Comparison of ENCODE assay signal across 8 cellular contexts in genomic region chr4:107825072-107825789, GRCh38. TPM values are rescaled to one million over a fixed set of nuclear protein-coding genes. Genes with fewer than 3 reads are reported as not detected.
A peak's percentile ranks its signal among the peaks of the same experiment; 100 is the strongest.
DNase-seq lines count a peak whose midpoint lies in the region; ATAC-seq and TF ChIP-seq lines count a peak whose summit lies in the region.

No MANE protein-coding gene starts in this region.

- H3K27ac ChIP-seq in ACC112 (ENCODE audit: low read depth, low read length) (peak overlapping the region; percentile 95), PC-3 (ENCODE audit: low read length) (peak overlapping the region; percentile 79), spleen (peak overlapping the region in 7 of 8 donors; percentile 65 to 91 (median 77)), Karpas-422 (ENCODE audit: low read length) (no peak overlapping the region)

- no peaks in the 10 kb centered on the region for H3F3A ChIP-seq in PC-3 (ENCODE audit: low read length, unreplicated experiment)

- H3K27ac Mint-ChIP-seq in central memory CD8-positive, alpha-beta T cell (ENCODE audit: low read depth), result no peak overlapping the region

- TF ChIP-seq POLR2A in spleen (IDR thresholded peaks at IDR 0.05), result no peak

- H3K27me3 ChIP-seq in ACC112 (ENCODE audit: insufficient read depth, low read length) (no peaks in the 10 kb centered on the region), PC-3 (ENCODE audit: low read length) (no peaks in the 10 kb centered on the region), kidney epithelial cell (ENCODE audit: control insufficient read depth, insufficient read depth, low read length) (no peaks in the 10 kb centered on the region), spleen (replicated peaks in 1 of 7) (peaks cover 0 to 53% (median 14%) of the 10 kb centered on the region in 7 donors), Karpas-422 (ENCODE audit: low read length) (no peaks in the 10 kb centered on the region)

- H3K36me3 Mint-ChIP-seq in central memory CD8-positive, alpha-beta T cell (ENCODE audit: insufficient read depth), result peaks cover 2% of the 10 kb centered on the region

- DNase-seq in PC-3 (peak; percentile 52), kidney epithelial cell (ENCODE audit: low read depth) (peak; percentile 39), spleen (no peak), Karpas-422 (no peak)
- DNase-seq in central memory CD8-positive, alpha-beta T cell (ENCODE audit: low spot score in 2 of 2), result no peak

- peak overlapping the region; percentile 71 for H3K4me3 Mint-ChIP-seq in central memory CD8-positive, alpha-beta T cell

- intact Hi-C loops in PC-3 (cut with micrococcal nuclease), result loop anchor here (2.0 kb wide), 3 partner anchors 38 to 88 kb away; no protein-coding TSS in a partner anchor
- intact Hi-C loops in spleen (cut with DNase I; ENCODE audit: low total_unique reads), result no loop called here

- peak overlapping the region; percentile 77 for H3K9ac ChIP-seq in PC-3 (ENCODE audit: low read length)
- H3K9ac ChIP-seq in Karpas-422 (ENCODE audit: low read length), result no peak overlapping the region

- H3K4me2 ChIP-seq in PC-3 (ENCODE audit: low read length), result peak overlapping the region; percentile 96
- no peak overlapping the region for H3K4me2 ChIP-seq in Karpas-422 (ENCODE audit: low read depth, low read length, poor library complexity, severe bottlenecking)

- H3K9me3 ChIP-seq in PC-3 (ENCODE audit: low read length) (no peaks in the 10 kb centered on the region), spleen (no peaks in the 10 kb centered on the region), Karpas-422 (ENCODE audit: low read length) (no peaks in the 10 kb centered on the region)

- peaks cover 6% of the 10 kb centered on the region; the same call in 1 of the 2 replicates for H3K36me3 ChIP-seq in ACC112 (ENCODE audit: insufficient read depth, low read length)
- H3K36me3 ChIP-seq in PC-3 (ENCODE audit: low read depth, low read length), result 0 out of 2 replicates have a peak, but pooled peaks cover 3% of the 10 kb centered on the region
- no peaks in the 10 kb centered on the region for H3K36me3 ChIP-seq in kidney epithelial cell (ENCODE audit: control insufficient read depth, insufficient read depth, low read length)
- H3K36me3 ChIP-seq in spleen, result no peaks in the 10 kb centered on the region
- H3K36me3 ChIP-seq in Karpas-422 (ENCODE audit: insufficient read depth, low read length), result no peaks in the 10 kb centered on the region

- H2AFZ ChIP-seq in ACC112 (ENCODE audit: low read length, unreplicated experiment), result peak overlapping the region; percentile 99
- H2AFZ ChIP-seq in PC-3 (ENCODE audit: low read length), result peak overlapping the region; percentile 71
- H2AFZ ChIP-seq in Karpas-422 (ENCODE audit: low read length), result no peak overlapping the region

- H3K79me2 ChIP-seq in ACC112 (ENCODE audit: control insufficient read depth, insufficient read depth, low read length, unreplicated experiment), result peaks cover 45% of the 10 kb centered on the region
- H3K79me2 ChIP-seq in PC-3 (ENCODE audit: low read length), result peaks cover 44% of the 10 kb centered on the region
- no peaks in the 10 kb centered on the region for H3K79me2 ChIP-seq in Karpas-422 (ENCODE audit: low read length)

- H3K9me2 ChIP-seq in PC-3 (replicated peaks; ENCODE audit: low read length) (no peaks in the 10 kb centered on the region), Karpas-422 (replicated peaks; ENCODE audit: insufficient read depth, low read length) (no peaks in the 10 kb centered on the region)

- H3K4me1 ChIP-seq in ACC112 (ENCODE audit: control insufficient read depth, insufficient read depth, low read length, unreplicated experiment) (peaks cover 18% of the 10 kb centered on the region), PC-3 (ENCODE audit: insufficient read depth, low read length) (peaks cover 14% of the 10 kb centered on the region), spleen (peaks cover 0 to 47% (median 16%) of the 10 kb centered on the region in 6 donors), Karpas-422 (ENCODE audit: low read length) (no peaks in the 10 kb centered on the region)

- H3K4me3 ChIP-seq in ACC112 (ENCODE audit: low read depth, low read length) (peak overlapping the region; percentile 92), PC-3 (ENCODE audit: low read length) (peak overlapping the region; percentile 78), kidney epithelial cell (ENCODE audit: low read depth, low read length) (peak overlapping the region; percentile 86), spleen (peak overlapping the region; percentile 16 to 75 (median 48)), Karpas-422 (ENCODE audit: low read length) (no peak overlapping the region)

- no peaks in the 10 kb centered on the region for H3K4me1 Mint-ChIP-seq in central memory CD8-positive, alpha-beta T cell

- no TSS peak for BruUV-seq in PC-3 (replicated peaks; lab: Mats Ljungman, UMichigan)

- CTCF ChIA-PET in PC-3 (lab: Charles Lee), result no interaction called here

- TF ChIP-seq CTCF in PC-3 (conservative IDR thresholded peaks at IDR 0.05; ENCODE audit: low read depth, low read length) (no peak), kidney epithelial cell (IDR thresholded peaks at IDR 0.05; ENCODE audit: insufficient read depth, low read length, poor library complexity, severe bottlenecking) (no peak), spleen (IDR thresholded peaks at IDR 0.05 in 8 of 11, conservative IDR thresholded peaks at IDR 0.05 in 3 of 11) (no peak)

- peaks cover 72% of the 10 kb centered on the region for H3K27me3 Mint-ChIP-seq in central memory CD8-positive, alpha-beta T cell

- POLR2A ChIA-PET in PC-3 (lab: Charles Lee; ENCODE audit: unreplicated experiment), result interaction anchor here (0.5 to 1.0 kb wide), 4 partner anchors 28 to 105 kb away, joined by 3 to 4 read pairs (median 4); partner anchors contain the start of gene PAPSS1

- 3 to 6% (median 4%) methylated on average over 22 to 39 of the region's 39 CpGs for WGBS in spleen, 5 donors

- no peaks in the 10 kb centered on the region for H3K9me3 Mint-ChIP-seq in central memory CD8-positive, alpha-beta T cell

- ATAC-seq in GM18511 (IDR thresholded peaks at IDR 0.05; ENCODE audit: unreplicated experiment), result peak; percentile 54
- peak; percentile 34 for ATAC-seq in HG03045 (IDR thresholded peaks at IDR 0.05; ENCODE audit: unreplicated experiment)
- peak; percentile 51 for ATAC-seq in PC-3
- no peak for ATAC-seq in central memory CD8-positive, alpha-beta T cell (replicated peaks; ENCODE audit: extremely low read depth, poor library complexity, severe bottlenecking)

- H4K20me1 ChIP-seq in PC-3 (ENCODE audit: low read length), result peaks cover 7% of the 10 kb centered on the region; the same call in 1 of the 2 replicates
- H4K20me1 ChIP-seq in Karpas-422 (ENCODE audit: insufficient read depth, low read depth, low read length), result no peaks in the 10 kb centered on the region

RNA-seq across cellular contexts. Expression of gene SGMS2, which starts 0.5 kb away (rescaled TPM):
- 58.7 and 64.5 TPM in 2 replicates for total RNA-seq in PC-3 (2014; rRNA removed)
- total RNA-seq in kidney epithelial cell, result 37.0 and 64.3 TPM in 2 replicates
- 10 to 100 TPM in 3 of 7 donors, 1 to 10 TPM in 4; 2.9 to 35.5 (median 7.3) TPM for total RNA-seq in spleen
- polyA plus RNA-seq in spleen, result under 1 TPM; 0.20 to 0.48 (median 0.26) TPM
- total RNA-seq in Karpas-422 (2014; rRNA removed; shearing (Covaris generic); ENCODE audit: low replicate concordance), result not detected in 2 replicates

Comparison
In these comparisons a context has a peak if more than half of its experiments do, and no peak if none do; other contexts are left out.
1. DNase-seq: peak in PC-3 (single experiment) and kidney epithelial cell (single experiment); none in central memory CD8-positive, alpha-beta T cell (0 of 2), spleen (single experiment) and Karpas-422 (single experiment).